In genomic region chr16:69131167-69131748, GRCh38 we compare ENCODE assay signal across 8 cellular contexts. TPM values are rescaled to one million over a fixed set of nuclear protein-coding genes. Genes with fewer than 3 reads are reported as not detected.
DNase-seq lines count a peak whose midpoint lies in the region; ATAC-seq and TF ChIP-seq lines count a peak whose summit lies in the region.

No MANE protein-coding gene starts in this region.

- peaks cover 33% of the 10 kb centered on the region for H3K4me1 Mint-ChIP-seq in Calu3 (ENCODE audit: low read depth, unreplicated experiment)

- in situ Hi-C loops in KBM-7 (cut with MboI; ENCODE audit: low pct_unique_long_range_greater_than_20kb, low sequenced_read_pairs): no loop called here

- peaks cover 5% of the 10 kb centered on the region for H3K36me3 ChIP-seq in osteoblast (ENCODE audit: insufficient read depth, low read length)

- no peaks in the 10 kb centered on the region for H3K9me3 ChIP-seq in osteoblast (ENCODE audit: low read depth, low read length)

- ATAC-seq in GM21619 (IDR thresholded peaks at IDR 0.05; ENCODE audit: unreplicated experiment) (no peak), left lobe of liver (no peak)

- intact Hi-C loops in Calu3 (cut with micrococcal nuclease; ENCODE audit: unreplicated experiment): no loop called here

- no peaks in the 10 kb centered on the region for H3K27me3 ChIP-seq in osteoblast (ENCODE audit: insufficient read depth, low read length)

- no peaks in the 10 kb centered on the region for H3K27me3 Mint-ChIP-seq in Calu3 (ENCODE audit: unreplicated experiment)

- H3K36me3 Mint-ChIP-seq in Calu3 (ENCODE audit: insufficient read depth, unreplicated experiment): peaks cover 67% of the 10 kb centered on the region

- H4K20me1 ChIP-seq in osteoblast (ENCODE audit: insufficient read depth, low read length): peaks cover 16% of the 10 kb centered on the region

- H3K4me3 Mint-ChIP-seq in Calu3 (ENCODE audit: low read depth, unreplicated experiment): peak overlapping the region; percentile 93

- H3K27ac ChIP-seq in osteoblast (ENCODE audit: low read depth, low read length): peak overlapping the region; percentile 86

- BruUV-seq in Calu3 (replicated peaks; lab: Mats Ljungman, UMichigan): no TSS peak

- TF ChIP-seq CTCF in Calu3 (IDR thresholded peaks at IDR 0.05; ENCODE audit: unreplicated experiment) (no peak), WI38 (IDR thresholded peaks at IDR 0.05; ENCODE audit: low read depth, low read length) (no peak), osteoblast (IDR thresholded peaks at IDR 0.05; ENCODE audit: extremely low read depth, low read depth, low read length) (no peak)

- peak overlapping the region; percentile 67 for H2AFZ ChIP-seq in osteoblast (ENCODE audit: low read length)

- peak overlapping the region; percentile 79 for H3K4me3 ChIP-seq in WI38 (ENCODE audit: low read depth, low read length)
- H3K4me3 ChIP-seq in osteoblast (ENCODE audit: insufficient read depth, low read length): peak overlapping the region; percentile 98

- no peaks in the 10 kb centered on the region for H3K9me3 Mint-ChIP-seq in Calu3 (ENCODE audit: low read depth, unreplicated experiment)

- no peak for DNase-seq in Calu3
- peak; percentile 68 for DNase-seq in KBM-7
- DNase-seq in fibroblast of peridontal ligament (ENCODE audit: extremely low read depth): peak; percentile 44
- DNase-seq in osteoblast (ENCODE audit: insufficient read length, low spot score, missing footprints): peak; percentile 90
- DNase-seq in superior temporal gyrus (ENCODE audit: extremely low spot score): no peak
- DNase-seq in left lobe of liver (ENCODE audit: low spot score): no peak

- H3K4me1 ChIP-seq in osteoblast (ENCODE audit: insufficient read depth, low read length): peaks cover 25% of the 10 kb centered on the region

- H3K4me2 ChIP-seq in osteoblast (ENCODE audit: insufficient read depth, low read length): peak overlapping the region; percentile 94

- H3K27ac Mint-ChIP-seq in Calu3 (ENCODE audit: unreplicated experiment): peak overlapping the region; percentile 93

- CTCF ChIA-PET in Calu3 (lab: Charles Lee): interaction anchor here (0.6 to 1.1 kb wide), 3 partner anchors 19 to 284 kb away, joined by 5 to 7 read pairs (median 7); no protein-coding TSS in a partner anchor

- H3K79me2 ChIP-seq in osteoblast (ENCODE audit: insufficient read depth, low read length): peaks cover 95% of the 10 kb centered on the region

RNA-seq across cellular contexts. Expression of gene CHTF8, which starts 1.1 kb away (rescaled TPM):
- total RNA-seq in Calu3 (2022) (131 and 146 TPM in 2 replicates), osteoblast (48.0 and 52.1 TPM in 2 replicates), left lobe of liver (59.1 TPM)

RNA-seq across cellular contexts. Expression of gene UTP4, which starts 1.2 kb away (rescaled TPM):
- total RNA-seq in Calu3 (2022): 113 and 116 TPM in 2 replicates
- 17.4 and 18.0 TPM in 2 replicates for total RNA-seq in osteoblast
- total RNA-seq in left lobe of liver: 17.6 TPM

RNA-seq across cellular contexts. Expression of gene HAS3, which starts 25.8 kb away (rescaled TPM):
- total RNA-seq in Calu3 (2022): 29.8 and 33.2 TPM in 2 replicates
- 1.4 and 1.5 TPM in 2 replicates for total RNA-seq in osteoblast
- total RNA-seq in left lobe of liver: 0.53 TPM

RNA-seq across cellular contexts. Expression of gene SNTB2, which starts 55.7 kb away (rescaled TPM):
- total RNA-seq in Calu3 (2022): 27.5 and 29.3 TPM in 2 replicates
- 35.5 and 38.6 TPM in 2 replicates for total RNA-seq in osteoblast
- 11.6 TPM for total RNA-seq in left lobe of liver

Comparison
In these comparisons a context has a peak if more than half of its experiments do, and no peak if none do; other contexts are left out.
1. DNase-seq: peak in KBM-7 (single experiment), fibroblast of peridontal ligament (single experiment) and osteoblast (single experiment); none in Calu3 (single experiment), superior temporal gyrus (single experiment) and left lobe of liver (single experiment).
2. RNA of gene HAS3, which starts 25.8 kb away (total RNA-seq): 29.8 to 33.2 TPM in Calu3; 1.4 to 1.5 TPM in osteoblast and 0.53 TPM in left lobe of liver (single experiment); every median in the first group is over 10 times any median in the second.